In the genomic region with DNA sequence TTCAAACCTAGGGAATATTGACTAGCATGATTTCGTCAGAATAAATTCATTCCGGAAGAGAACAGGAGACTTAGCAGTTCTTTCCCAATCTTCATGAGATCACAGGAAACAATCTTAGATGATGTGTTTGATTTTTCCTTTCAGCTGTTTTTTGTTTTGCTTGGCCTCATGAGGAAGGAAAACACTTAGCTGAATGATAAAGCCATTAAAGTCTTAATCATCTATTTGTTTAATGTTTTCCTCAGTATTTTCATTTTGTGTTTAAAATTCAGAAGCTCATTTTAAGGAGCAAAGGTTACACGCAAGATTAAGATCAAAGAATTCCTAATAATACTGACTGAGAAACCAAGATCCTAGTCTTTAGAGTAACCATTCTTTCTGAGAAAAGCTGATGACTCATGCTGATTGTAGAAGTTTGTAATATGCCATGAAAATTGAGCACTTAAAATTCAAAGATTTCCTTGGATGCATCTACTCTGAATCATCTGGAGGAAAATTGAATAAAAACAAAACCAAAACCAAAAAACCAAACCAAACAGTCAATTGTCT, we compare ENCODE assay signal across 14 cellular contexts. TPM values are rescaled to one million over a fixed set of nuclear protein-coding genes. Genes with fewer than 3 reads are reported as not detected.
DNase-seq lines count a peak whose midpoint lies in the region; ATAC-seq and TF ChIP-seq lines count a peak whose summit lies in the region.
"Had no signal": no experiment of that assay in that cellular context is flagged by ENCODE, and none has a peak within 500 bp of the region (broad histone marks: within the 10 kb centered on the region; RNA-seq: fewer than 3 reads in every experiment).

No MANE protein-coding gene starts in this region.

- no peaks in the 10 kb centered on the region for H3K4me1 Mint-ChIP-seq in MCF 10A (ENCODE audit: insufficient read depth, unreplicated experiment)
- peaks cover 23% of the 10 kb centered on the region for H3K4me1 Mint-ChIP-seq in activated T-helper 2 cell treated with anti-CD3 and anti-CD28 coated beads, Interferon-gamma antibody, Interleukin-2, Interleukin-4, amounts not matched to agents 10 μg/mL and 5 μg/mL and 100 μg/mL, durations not matched to agents 14 hours and 24 hours and 36 hours (ENCODE audit: low read depth)
- H3K4me1 Mint-ChIP-seq: B cell had no signal

- POLR2A ChIA-PET in MCF 10A (lab: Yijun Ruan, JAX) = interaction anchor here (0.9 to 2.6 kb wide), 3 partner anchors 12 to 22 kb away, joined by 3 to 26 read pairs (median 5); partner anchors contain the start of gene TBC1D19

- H3K27ac Mint-ChIP-seq in MCF 10A (ENCODE audit: low read depth, unreplicated experiment) = peak overlapping the region; percentile 67
- peak overlapping the region; percentile 33 for H3K27ac Mint-ChIP-seq in activated T-helper 2 cell treated with anti-CD3 and anti-CD28 coated beads, Interferon-gamma antibody, Interleukin-2, Interleukin-4, amounts not matched to agents 10 μg/mL and 5 μg/mL and 100 μg/mL, durations not matched to agents 14 hours and 24 hours and 36 hours
- H3K27ac Mint-ChIP-seq: activated CD4-positive, alpha-beta memory T cell treated with anti-CD3 and anti-CD28 coated beads for 36 hours; B cell had no signal

- no TSS peak for BruUV-seq in MCF 10A (replicated peaks; lab: Mats Ljungman, UMichigan)

- no peak overlapping the region for H3K4me3 ChIP-seq in breast epithelium
- no peak overlapping the region for H3K4me3 ChIP-seq in upper lobe of right lung
- H3K4me3 ChIP-seq: Peyer's patch had no signal

- H3K27me3 Mint-ChIP-seq in MCF 10A (ENCODE audit: insufficient read depth, unreplicated experiment) = no peaks in the 10 kb centered on the region
- H3K27me3 Mint-ChIP-seq in activated T-helper 2 cell treated with anti-CD3 and anti-CD28 coated beads, Interferon-gamma antibody, Interleukin-2, Interleukin-4, amounts not matched to agents 10 μg/mL and 5 μg/mL and 100 μg/mL, durations not matched to agents 14 hours and 24 hours and 36 hours (ENCODE audit: low read depth) = peaks cover 5% of the 10 kb centered on the region

- ATAC-seq in upper lobe of right lung = no peak
- ATAC-seq in HG03469 (IDR thresholded peaks at IDR 0.05; ENCODE audit: unreplicated experiment) = no peak

- CTCF ChIA-PET in MCF 10A (lab: Yijun Ruan, JAX) = interaction anchor here (0.6 to 0.9 kb wide), 3 partner anchors 8 to 19 kb away, joined by 3 to 4 read pairs (median 3); no protein-coding TSS in a partner anchor

- H3K4me3 Mint-ChIP-seq in MCF 10A (ENCODE audit: unreplicated experiment) = no peak overlapping the region
- no peak overlapping the region for H3K4me3 Mint-ChIP-seq in activated T-helper 2 cell treated with anti-CD3 and anti-CD28 coated beads, Interferon-gamma antibody, Interleukin-2, Interleukin-4, amounts not matched to agents 10 μg/mL and 5 μg/mL and 100 μg/mL, durations not matched to agents 14 hours and 24 hours and 36 hours (ENCODE audit: low read depth)
- H3K4me3 Mint-ChIP-seq: activated CD4-positive, alpha-beta memory T cell treated with anti-CD3 and anti-CD28 coated beads for 36 hours; B cell had no signal

- H3K27me3 ChIP-seq in breast epithelium (no peaks in the 10 kb centered on the region), upper lobe of right lung (no peaks in the 10 kb centered on the region)
- H3K27me3 ChIP-seq: Peyer's patch had no signal

- no peaks in the 10 kb centered on the region for H3K36me3 Mint-ChIP-seq in MCF 10A (ENCODE audit: insufficient read depth, unreplicated experiment)
- H3K36me3 Mint-ChIP-seq in activated T-helper 2 cell treated with anti-CD3 and anti-CD28 coated beads, Interferon-gamma antibody, Interleukin-2, Interleukin-4, amounts not matched to agents 10 μg/mL and 5 μg/mL and 100 μg/mL, durations not matched to agents 14 hours and 24 hours and 36 hours (ENCODE audit: low read depth) = no peaks in the 10 kb centered on the region
- H3K36me3 Mint-ChIP-seq: activated CD4-positive, alpha-beta memory T cell treated with anti-CD3 and anti-CD28 coated beads for 36 hours had no signal

- no peak for TF ChIP-seq CTCF in MCF 10A (IDR thresholded peaks at IDR 0.05; ENCODE audit: unreplicated experiment)
- no peak for TF ChIP-seq CTCF in breast epithelium (IDR thresholded peaks at IDR 0.05)
- TF ChIP-seq CTCF in upper lobe of right lung (IDR thresholded peaks at IDR 0.05) = no peak

- H3K36me3 ChIP-seq in breast epithelium (no peaks in the 10 kb centered on the region), upper lobe of right lung (no peaks in the 10 kb centered on the region)
- H3K36me3 ChIP-seq: Peyer's patch had no signal

- no peaks in the 10 kb centered on the region for H3K4me1 ChIP-seq in breast epithelium
- H3K4me1 ChIP-seq in upper lobe of right lung = peaks cover 5% of the 10 kb centered on the region
- H3K4me1 ChIP-seq: Peyer's patch had no signal

- H3K9me3 Mint-ChIP-seq in MCF 10A (ENCODE audit: unreplicated experiment) = no peaks in the 10 kb centered on the region
- no peaks in the 10 kb centered on the region for H3K9me3 Mint-ChIP-seq in activated T-helper 2 cell treated with anti-CD3 and anti-CD28 coated beads, Interferon-gamma antibody, Interleukin-2, Interleukin-4, amounts not matched to agents 10 μg/mL and 5 μg/mL and 100 μg/mL, durations not matched to agents 14 hours and 24 hours and 36 hours
- H3K9me3 Mint-ChIP-seq: activated CD4-positive, alpha-beta memory T cell treated with anti-CD3 and anti-CD28 coated beads for 36 hours had no signal

- TF ChIP-seq POLR2A in breast epithelium (IDR thresholded peaks at IDR 0.05) = no peak

- intact Hi-C loops in MCF 10A (cut with micrococcal nuclease) = no loop called here
- intact Hi-C loops in breast epithelium (cut with DNase I; ENCODE audit: low total_unique reads) = no loop called here
- intact Hi-C loops in activated T-helper 2 cell treated with anti-CD3 and anti-CD28 coated beads, Interferon-gamma antibody, Interleukin-2, Interleukin-4, amounts not matched to agents 10 μg/mL and 5 μg/mL and 100 μg/mL, durations not matched to agents 14 hours and 24 hours and 36 hours (cut with micrococcal nuclease) = loop anchor here (5.0 to 10.0 kb wide), 2 partner anchors 156 to 179 kb away; no protein-coding TSS in a partner anchor
- intact Hi-C loops in upper lobe of right lung (cut with DNase I) = no loop called here

- DNase-seq in MCF 10A (ENCODE audit: unreplicated experiment) = peak; percentile 49
- DNase-seq in breast epithelium (ENCODE audit: low spot score in 2 of 2) = no peak
- DNase-seq in activated T-helper 2 cell treated with anti-CD3 and anti-CD28 coated beads, Interferon-gamma antibody, Interleukin-2, Interleukin-4, amounts not matched to agents 10 μg/mL and 5 μg/mL and 100 μg/mL, durations not matched to agents 14 hours and 24 hours and 36 hours (ENCODE audit: low spot score) = no peak
- DNase-seq in foreskin melanocyte = peak; percentile 88
- DNase-seq in upper lobe of right lung = no peak
- DNase-seq in T-helper 9 cell = no peak
- no peak for DNase-seq in activated effector memory CD4-positive, alpha-beta T cell treated with anti-CD3 and anti-CD28 coated beads, Interleukin-2, amount 50 U/mL, for 16 hours
- DNase-seq: activated CD4-positive, alpha-beta memory T cell treated with anti-CD3 and anti-CD28 coated beads for 36 hours; central memory CD4-positive, alpha-beta T cell; NCI-H1417 treated with DMSO at 0.1 percent for 48 hours; occipital lobe; Peyer's patch had no signal

- H3K9me3 ChIP-seq in breast epithelium (no peaks in the 10 kb centered on the region), upper lobe of right lung (no peaks in the 10 kb centered on the region)
- H3K9me3 ChIP-seq: Peyer's patch had no signal

- H3K27ac ChIP-seq in breast epithelium (no peak overlapping the region), upper lobe of right lung (peak overlapping the region; percentile 39)

RNA-seq across cellular contexts. Expression of gene TBC1D19, which starts 15.4 kb away (rescaled TPM):
- total RNA-seq in MCF 10A (2022) = 9.1 and 9.6 TPM in 2 replicates
- 10 to 100 TPM; 14.9 to 27.2 (median 23.9) TPM for total RNA-seq in breast epithelium
- total RNA-seq in activated T-helper 2 cell treated with anti-CD3 and anti-CD28 coated beads, Interferon-gamma antibody, Interleukin-2, Interleukin-4, amounts not matched to agents 10 μg/mL and 5 μg/mL and 100 μg/mL, durations not matched to agents 14 hours and 24 hours and 36 hours = 4.5 TPM in 2 replicates
- total RNA-seq in upper lobe of right lung = 10.0 TPM

Comparison
In these comparisons a context has a peak if more than half of its experiments do, and no peak if none do; other contexts are left out.
1. DNase-seq: peak in MCF 10A (single experiment) and foreskin melanocyte (single experiment); none in breast epithelium (0 of 2), activated T-helper 2 cell treated with anti-CD3 and anti-CD28 coated beads, Interferon-gamma antibody, Interleukin-2, Interleukin-4, amounts not matched to agents 10 μg/mL and 5 μg/mL and 100 μg/mL, durations not matched to agents 14 hours and 24 hours and 36 hours (single experiment), upper lobe of right lung (single experiment), T-helper 9 cell (single experiment) and activated effector memory CD4-positive, alpha-beta T cell treated with anti-CD3 and anti-CD28 coated beads, Interleukin-2, amount 50 U/mL, for 16 hours (single experiment).